In genomic region chr12:65961731-65962130, GRCh38 we compare ENCODE assay signal across 29 cellular contexts.
DNase-seq lines count a peak whose midpoint lies in the region; ATAC-seq and TF ChIP-seq lines count a peak whose summit lies in the region.
"Had no signal": no experiment of that assay in that cellular context is flagged by ENCODE, and none has a peak within 500 bp of the region (broad histone marks: within the 10 kb centered on the region; RNA-seq: fewer than 3 reads in every experiment).

No MANE protein-coding gene starts in this region.

- BruUV-seq in A673 (replicated peaks; lab: Mats Ljungman, UMichigan), result no TSS peak
- no TSS peak for BruUV-seq in IMR-90 (replicated peaks; lab: Mats Ljungman, UMichigan)

- H3K9ac ChIP-seq in IMR-90 (ENCODE audit: low read depth, low read length) (no peak overlapping the region), endodermal cell (ENCODE audit: extremely low read depth, low read length, poor library complexity, severe bottlenecking) (no peak overlapping the region), neural progenitor cell (no peak overlapping the region)

- dilution Hi-C loops in IMR-90 (cut with HindIII; ENCODE audit: low sequenced_read_pairs, unreplicated experiment), result no loop called here

- peaks cover 45% of the 10 kb centered on the region for H3K36me3 Mint-ChIP-seq in endodermal cell (ENCODE audit: low read depth)
- peaks cover 36% of the 10 kb centered on the region for H3K36me3 Mint-ChIP-seq in neural progenitor cell
- H3K36me3 Mint-ChIP-seq: activated naive CD4-positive, alpha-beta T cell treated with anti-CD3 and anti-CD28 coated beads, Interleukin-2, amount 50 U/mL, for 72 hours; CD4-positive, alpha-beta memory T cell; memory B cell; T-cell had no signal

- no peaks in the 10 kb centered on the region for H3K79me2 ChIP-seq in neural progenitor cell (ENCODE audit: low read depth)

- H3K4me1 ChIP-seq in A673 (ENCODE audit: insufficient read depth, low read length, poor library complexity, severe bottlenecking) (peaks cover 73% of the 10 kb centered on the region), IMR-90 (ENCODE audit: control insufficient read depth, insufficient read depth, low read length) (peaks cover 14% of the 10 kb centered on the region), endodermal cell (ENCODE audit: control insufficient read depth, insufficient read depth, low read length) (peaks cover 3% of the 10 kb centered on the region), neural progenitor cell (no peaks in the 10 kb centered on the region)
- H3K4me1 ChIP-seq: psoas muscle, testis, uterus had no signal

- POLR2A ChIA-PET in A673 (lab: Charles Lee; ENCODE audit: low non-redundant PET), result interaction anchor here (0.5 to 0.9 kb wide), 3 partner anchors 104 to 191 kb away, joined by 3 to 13 read pairs (median 13); no protein-coding TSS in a partner anchor
- POLR2A ChIA-PET in IMR-90 (lab: Charles Lee; ENCODE audit: unreplicated experiment), result no interaction called here

- H2AFZ ChIP-seq in IMR-90 (replicated peaks; ENCODE audit: low read length, poor library complexity), result no peak overlapping the region
- H2AFZ ChIP-seq in neural progenitor cell (replicated peaks), result no peak overlapping the region

- no peak for TF ChIP-seq RAD21 in IMR-90 (IDR thresholded peaks at IDR 0.05; ENCODE audit: low read length)

- H3K4me3 ChIP-seq in A673 (ENCODE audit: low read depth, low read length, poor library complexity, severe bottlenecking), result peak overlapping the region; percentile 8
- no peak overlapping the region for H3K4me3 ChIP-seq in IMR-90 (ENCODE audit: insufficient read depth, low read depth, low read length)
- no peak overlapping the region for H3K4me3 ChIP-seq in endodermal cell (ENCODE audit: low read length)
- H3K4me3 ChIP-seq in neural progenitor cell, result no peak overlapping the region
- H3K4me3 ChIP-seq: A549, coronary artery, psoas muscle, SJCRH30, skin epidermis, testis, uterus had no signal

- in situ Hi-C loops in IMR-90 (cut with MboI; ENCODE audit: low sequenced_read_pairs), result no loop called here

- H3K79me1 ChIP-seq in IMR-90 (ENCODE audit: low read depth in 1 of 2, low read length in 2 of 2), result peaks cover 34 to 66% of the 10 kb centered on the region in 2 experiments

- H3K9me3 ChIP-seq in A673 (ENCODE audit: low read depth, low read length, poor library complexity, severe bottlenecking) (no peaks in the 10 kb centered on the region), IMR-90 (ENCODE audit: control insufficient read depth, insufficient read depth, low read length) (no peaks in the 10 kb centered on the region), endodermal cell (ENCODE audit: control insufficient read depth, low read length) (no peaks in the 10 kb centered on the region), neural progenitor cell (ENCODE audit: low read depth) (no peaks in the 10 kb centered on the region)
- H3K9me3 ChIP-seq: A549, psoas muscle, SJCRH30, testis, uterus had no signal

- 83% methylated on average over 1 of the region's 3 CpGs; no CpG with 5 or more reads in 1 of the 2 experiments for WGBS in IMR-90 (ENCODE audit: extremely low coverage in 2 of 2, insufficient read length in 1 of 2), 2 experiments
- 95 to 97% methylated on average over 2 to 3 of the region's 3 CpGs for WGBS in endodermal cell (ENCODE audit: insufficient coverage in 1 of 2, insufficient read length in 1 of 2), 2 experiments

- H3K27me3 Mint-ChIP-seq in endodermal cell (ENCODE audit: insufficient read depth) (no peaks in the 10 kb centered on the region), neural progenitor cell (ENCODE audit: insufficient read depth, low read depth) (peaks cover 3% of the 10 kb centered on the region)

- H4K5ac ChIP-seq in IMR-90 (ENCODE audit: low read depth, low read length), result no peak overlapping the region

- H3K23ac ChIP-seq in IMR-90 (ENCODE audit: low read depth, low read length), result peak overlapping the region; percentile 19; the same call in 1 of the 2 replicates

- H3K27ac ChIP-seq in A673 (ENCODE audit: low read depth, low read length, poor library complexity, severe bottlenecking) (peak overlapping the region; percentile 85), IMR-90 (ENCODE audit: insufficient read depth, low read length) (no peak overlapping the region), endodermal cell (ENCODE audit: low read depth, low read length) (peak overlapping the region; percentile 19), neural progenitor cell (no peak overlapping the region)
- H3K27ac ChIP-seq: A549, coronary artery, psoas muscle, SJCRH30, testis, uterus, WERI-Rb-1 had no signal

- ATAC-seq in IMR-90 (ENCODE audit: low read depth), result no peak
- ATAC-seq: A549; activated naive CD4-positive, alpha-beta T cell treated with anti-CD3 and anti-CD28 coated beads, Interleukin-2, amount 50 U/mL, for 72 hours; psoas muscle; stimulated activated naive CD8-positive, alpha-beta T cell treated with anti-CD3 and anti-CD28 coated beads, Interleukin-15, Interleukin-2, amounts not matched to agents 100 U/mL and 50 U/mL, for 24 hours; T-cell had no signal

- peaks cover 14% of the 10 kb centered on the region for H3K4me1 Mint-ChIP-seq in endodermal cell
- H3K4me1 Mint-ChIP-seq in neural progenitor cell, result peaks cover 33% of the 10 kb centered on the region
- H3K4me1 Mint-ChIP-seq: CD4-positive, alpha-beta memory T cell; memory B cell had no signal

- no peak overlapping the region for H2BK20ac ChIP-seq in IMR-90 (ENCODE audit: low read depth, low read length)

- no peak overlapping the region for H4K91ac ChIP-seq in IMR-90 (ENCODE audit: insufficient read depth, low read depth, low read length)

- no peaks in the 10 kb centered on the region for H3F3A ChIP-seq in neural progenitor cell (ENCODE audit: low read depth)

- peak overlapping the region; percentile 4 for H2BK5ac ChIP-seq in IMR-90 (ENCODE audit: low read depth, low read length, poor library complexity, severe bottlenecking)

- H3K9me1 ChIP-seq in IMR-90 (ENCODE audit: insufficient read depth, low read length), result peaks cover 14% of the 10 kb centered on the region

- H3K36me3 ChIP-seq in A673 (ENCODE audit: insufficient read depth, low read length, poor library complexity, severe bottlenecking) (peaks cover 29% of the 10 kb centered on the region), IMR-90 (ENCODE audit: control insufficient read depth, insufficient read depth, low read length) (peaks cover 9% of the 10 kb centered on the region), endodermal cell (ENCODE audit: control insufficient read depth, insufficient read depth, low read length) (peaks cover 92% of the 10 kb centered on the region), neural progenitor cell (no peaks in the 10 kb centered on the region)
- H3K36me3 ChIP-seq: uterus had no signal

- TF ChIP-seq CTCF in A673 (conservative IDR thresholded peaks at IDR 0.05; ENCODE audit: low read depth, low read length) (no peak), IMR-90 (conservative IDR thresholded peaks at IDR 0.05; ENCODE audit: low read depth, low read length) (no peak), endodermal cell (conservative IDR thresholded peaks at IDR 0.05) (no peak), neural progenitor cell (IDR thresholded peaks at IDR 0.05) (no peak)

- H4K8ac ChIP-seq in IMR-90 (ENCODE audit: low read depth in 2 of 2, low read length in 2 of 2), result peak overlapping the region in 1 of 2 experiments; percentile 44; a peak in 1 of 4 replicates

- no peak overlapping the region for H3K4ac ChIP-seq in IMR-90 (ENCODE audit: low read depth, low read length)

- no peak overlapping the region for H2AK5ac ChIP-seq in IMR-90 (ENCODE audit: low read depth, low read length)

- H2AK9ac ChIP-seq in IMR-90 (replicated peaks; ENCODE audit: low read depth, low read length, poor library complexity), result no peak overlapping the region

- no peak overlapping the region for H3K56ac ChIP-seq in IMR-90 (ENCODE audit: extremely low read depth, insufficient read depth, low read length)

- H3K27me3 ChIP-seq in A673 (replicated peaks; ENCODE audit: insufficient read depth, low read depth, low read length, poor library complexity), result no peaks in the 10 kb centered on the region
- H3K27me3 ChIP-seq in IMR-90 (ENCODE audit: control insufficient read depth, insufficient read depth, low read length), result no peaks in the 10 kb centered on the region
- no peaks in the 10 kb centered on the region for H3K27me3 ChIP-seq in endodermal cell (ENCODE audit: control insufficient read depth, insufficient read depth, low read length, poor library complexity, severe bottlenecking)
- H3K27me3 ChIP-seq in neural progenitor cell, result no peaks in the 10 kb centered on the region
- H3K27me3 ChIP-seq: SJCRH30, testis had no signal

- H3K4me2 ChIP-seq in IMR-90 (ENCODE audit: low read depth, low read length) (0 out of 2 replicates have a peak overlapping the region, but pooled peaks have one; percentile 15), neural progenitor cell (no peak overlapping the region)
- H3K4me2 ChIP-seq: A549 had no signal

- no peak overlapping the region for H3K27ac Mint-ChIP-seq in endodermal cell
- peak overlapping the region; percentile 72 for H3K27ac Mint-ChIP-seq in neural progenitor cell
- H3K27ac Mint-ChIP-seq: CD4-positive, alpha-beta memory T cell; memory B cell; T-cell had no signal

- no peak overlapping the region for H2BK15ac ChIP-seq in IMR-90 (ENCODE audit: low read depth, low read length)

- peaks cover 5% of the 10 kb centered on the region for H3K9me3 Mint-ChIP-seq in endodermal cell
- H3K9me3 Mint-ChIP-seq in neural progenitor cell, result no peaks in the 10 kb centered on the region
- H3K9me3 Mint-ChIP-seq: activated naive CD4-positive, alpha-beta T cell treated with anti-CD3 and anti-CD28 coated beads, Interleukin-2, amount 50 U/mL, for 72 hours; CD4-positive, alpha-beta memory T cell; T-cell had no signal

- H4K20me1 ChIP-seq in IMR-90 (ENCODE audit: insufficient read depth, low read length) (peaks cover 29% of the 10 kb centered on the region; the same call in 1 of the 2 replicates), neural progenitor cell (ENCODE audit: low read depth) (no peaks in the 10 kb centered on the region)

- H3K14ac ChIP-seq in IMR-90 (replicated peaks; ENCODE audit: low read depth, low read length), result no peak overlapping the region; the same call in 1 of the 2 replicates

- no peak for TF ChIP-seq POLR2A in IMR-90 (IDR thresholded peaks at IDR 0.05; ENCODE audit: low read depth, low read length)

- no peak overlapping the region for H3K18ac ChIP-seq in IMR-90 (ENCODE audit: low read depth, low read length)

- H2BK120ac ChIP-seq in IMR-90 (ENCODE audit: low read depth, low read length), result no peak overlapping the region

- H3K4me3 Mint-ChIP-seq in endodermal cell (no peak overlapping the region), neural progenitor cell (peak overlapping the region; percentile 2)
- H3K4me3 Mint-ChIP-seq: CD4-positive, alpha-beta memory T cell; memory B cell; T-cell had no signal

- CTCF ChIA-PET in A673 (lab: Charles Lee), result interaction anchor here (0.7 kb wide), 1 partner anchor 442 kb away, joined by 4 read pairs; no protein-coding TSS in a partner anchor
- CTCF ChIA-PET in IMR-90 (lab: Yijun Ruan, JAX), result interaction anchor here (1.0 kb wide), 1 partner anchor 784 kb away, joined by 4 read pairs; no protein-coding TSS in a partner anchor

- peak; percentile 72 for DNase-seq in A673 (ENCODE audit: low spot score)
- no peak for DNase-seq in IMR-90
- DNase-seq in endodermal cell, result no peak
- DNase-seq in neural progenitor cell (ENCODE audit: low spot score), result no peak
- DNase-seq in putamen (ENCODE audit: low spot score), result no peak
- DNase-seq in NCI-H128 (lab: John Stamatoyannopoulos, UW; ENCODE audit: unreplicated experiment), result no peak
- DNase-seq in NCI-H526 treated with DMSO at 0.1 percent for 48 hours (lab: John Stamatoyannopoulos, UW), result no peak
- DNase-seq in HT-29 (ENCODE audit: low spot score), result no peak
- DNase-seq: activated CD4-positive, alpha-beta T cell treated with anti-CD3 and anti-CD28 coated beads for 48 hours; amygdala; CD4-positive, alpha-beta memory T cell; effector CD8-positive, alpha-beta T cell; MV-4-11; NCI-H1436 treated with DMSO at 0.1 percent for 48 hours; NCI-H2081 treated with DMSO at 0.1 percent for 48 hours; NCI-H2227 treated with DMSO at 0.1 percent for 48 hours; NCI-H69; psoas muscle; SJCRH30; stimulated activated naive CD8-positive, alpha-beta T cell treated with anti-CD3 and anti-CD28 coated beads, Interleukin-15, Interleukin-2, amounts not matched to agents 100 U/mL and 50 U/mL, for 24 hours; T-cell; testis; uterus; WERI-Rb-1 had no signal

- intact Hi-C loops in A673 (cut with micrococcal nuclease; ENCODE audit: unreplicated experiment) (loop anchor here (2.0 to 10.0 kb wide), 2 partner anchors 105 to 657 kb away; no protein-coding TSS in a partner anchor), IMR-90 (cut with micrococcal nuclease) (loop anchor here (10.0 kb wide), 1 partner anchor 657 kb away; no protein-coding TSS in a partner anchor)

Comparison
In these comparisons a context has a peak if more than half of its experiments do, and no peak if none do; other contexts are left out.
1. H3K27ac ChIP-seq: peak in A673 (single experiment) and endodermal cell (single experiment); none in IMR-90 (single experiment) and neural progenitor cell (single experiment).